Comparison of ENCODE assay signal across 13 cellular contexts in genomic region chr17:28967240-28968135, GRCh38. TPM values are rescaled to one million over a fixed set of nuclear protein-coding genes. Genes with fewer than 3 reads are reported as not detected.
DNase-seq lines count a peak whose midpoint lies in the region; ATAC-seq and TF ChIP-seq lines count a peak whose summit lies in the region.
"Had no signal": no experiment of that assay in that cellular context is flagged by ENCODE, and none has a peak within 500 bp of the region (broad histone marks: within the 10 kb centered on the region; RNA-seq: fewer than 3 reads in every experiment).

No MANE protein-coding gene starts in this region.

- H3K4me3 Mint-ChIP-seq in WTC11 (no peak overlapping the region), nephron (no peak overlapping the region)
- no peak overlapping the region for H3K4me3 Mint-ChIP-seq in activated CD4-positive, alpha-beta memory T cell treated with anti-CD3 and anti-CD28 coated beads for 36 hours
- H3K4me3 Mint-ChIP-seq: activated T-cell treated with anti-CD3 and anti-CD28 coated beads, Interleukin-2, amount 50 U/mL, for 24 hours had no signal

- DNase-seq in DMS 273 treated with DMSO at 0.1 percent for 48 hours (lab: John Stamatoyannopoulos, UW): peak; percentile 43
- peak; percentile 70 for DNase-seq in MV-4-11 (lab: John Stamatoyannopoulos, UW)
- no peak for DNase-seq in WTC11 (ENCODE audit: low spot score)
- no peak for DNase-seq in activated CD4-positive, alpha-beta memory T cell treated with anti-CD3 and anti-CD28 coated beads for 36 hours
- no peak for DNase-seq in stimulated activated naive CD4-positive, alpha-beta T cell (lab: John Stamatoyannopoulos, UW)
- DNase-seq in cortex of kidney (lab: John Stamatoyannopoulos, UW): no peak
- DNase-seq in iPS-NIHi11 (ENCODE audit: low spot score): no peak
- DNase-seq: activated T-cell treated with anti-CD3 and anti-CD28 coated beads, Interleukin-2, amount 50 U/mL, for 24 hours; Caco-2; Peyer's patch; stimulated activated CD4-positive, alpha-beta T cell treated with anti-CD3 and anti-CD28 coated beads, Interleukin-15, amount 100 ng/mL, for 24 hours had no signal

- H3K9me3 Mint-ChIP-seq in WTC11 (no peaks in the 10 kb centered on the region), nephron (no peaks in the 10 kb centered on the region)
- no peaks in the 10 kb centered on the region for H3K9me3 Mint-ChIP-seq in activated CD4-positive, alpha-beta memory T cell treated with anti-CD3 and anti-CD28 coated beads for 36 hours
- H3K9me3 Mint-ChIP-seq: activated T-cell treated with anti-CD3 and anti-CD28 coated beads, Interleukin-2, amount 50 U/mL, for 24 hours had no signal

- POLR2A ChIA-PET in WTC11 (lab: Charles Lee): no interaction called here
- POLR2A ChIA-PET in activated CD4-positive, alpha-beta memory T cell treated with anti-CD3 and anti-CD28 coated beads for 36 hours (lab: Charles Lee): no interaction called here

- TF ChIP-seq CTCF in WTC11 (IDR thresholded peaks at IDR 0.05): no peak
- no peak for TF ChIP-seq CTCF in nephron (IDR thresholded peaks at IDR 0.05; ENCODE audit: unreplicated experiment in 3 of 3)

- H3K36me3 Mint-ChIP-seq in WTC11 (no peaks in the 10 kb centered on the region), nephron (ENCODE audit: low read depth) (no peaks in the 10 kb centered on the region)
- H3K36me3 Mint-ChIP-seq in activated CD4-positive, alpha-beta memory T cell treated with anti-CD3 and anti-CD28 coated beads for 36 hours: no peaks in the 10 kb centered on the region

- H3K27ac Mint-ChIP-seq in WTC11 (0 out of 2 replicates have a peak overlapping the region, but pooled peaks have one; percentile 14), nephron (peak overlapping the region; percentile 55 to 78 (median 74))
- H3K27ac Mint-ChIP-seq in activated CD4-positive, alpha-beta memory T cell treated with anti-CD3 and anti-CD28 coated beads for 36 hours: no peak overlapping the region
- H3K27ac Mint-ChIP-seq: activated T-cell treated with anti-CD3 and anti-CD28 coated beads, Interleukin-2, amount 50 U/mL, for 24 hours had no signal

- H3K27me3 Mint-ChIP-seq in WTC11 (ENCODE audit: low read depth) (no peaks in the 10 kb centered on the region; the same call in 1 of the 2 replicates), nephron (ENCODE audit: low read depth) (peaks cover 27% of the 10 kb centered on the region)
- H3K27me3 Mint-ChIP-seq in activated CD4-positive, alpha-beta memory T cell treated with anti-CD3 and anti-CD28 coated beads for 36 hours: peaks cover 13% of the 10 kb centered on the region

- peaks cover 43% of the 10 kb centered on the region for H3K4me1 Mint-ChIP-seq in WTC11
- H3K4me1 Mint-ChIP-seq in nephron: peaks cover 63% of the 10 kb centered on the region
- H3K4me1 Mint-ChIP-seq in activated CD4-positive, alpha-beta memory T cell treated with anti-CD3 and anti-CD28 coated beads for 36 hours (ENCODE audit: low read depth): no peaks in the 10 kb centered on the region

- ATAC-seq in WTC11: no peak

- CTCF ChIA-PET in WTC11 (lab: Charles Lee): interaction anchor here (0.7 to 4.5 kb wide), 30 partner anchors 13 to 212 kb away, joined by 3 to 78 read pairs (median 5); partner anchors contain the start of genes MYO18A, PHF12, PIPOX and SEZ6
- CTCF ChIA-PET in activated CD4-positive, alpha-beta memory T cell treated with anti-CD3 and anti-CD28 coated beads for 36 hours (lab: Charles Lee): interaction anchor here (2.8 to 3.9 kb wide), 2 partner anchors 144 to 149 kb away, joined by 26 to 41 read pairs; no protein-coding TSS in a partner anchor

- intact Hi-C loops in activated CD4-positive, alpha-beta memory T cell treated with anti-CD3 and anti-CD28 coated beads for 36 hours (cut with micrococcal nuclease): no loop called here

TF ChIP-seq in WTC11, 78 proteins besides CTCF, POLR2A, EP300 and RAD21:
- TF ChIP-seq GTF2I (CRISPR knock-in tag; conservative IDR thresholded peaks at IDR 0.05): no peak
- no peak for TF ChIP-seq ZNF219 (CRISPR knock-in tag; IDR thresholded peaks at IDR 0.05; ENCODE audit: borderline replicate concordance)
- no peak for TF ChIP-seq MAX (CRISPR knock-in tag; IDR thresholded peaks at IDR 0.05)
- TF ChIP-seq, protein P1, sequence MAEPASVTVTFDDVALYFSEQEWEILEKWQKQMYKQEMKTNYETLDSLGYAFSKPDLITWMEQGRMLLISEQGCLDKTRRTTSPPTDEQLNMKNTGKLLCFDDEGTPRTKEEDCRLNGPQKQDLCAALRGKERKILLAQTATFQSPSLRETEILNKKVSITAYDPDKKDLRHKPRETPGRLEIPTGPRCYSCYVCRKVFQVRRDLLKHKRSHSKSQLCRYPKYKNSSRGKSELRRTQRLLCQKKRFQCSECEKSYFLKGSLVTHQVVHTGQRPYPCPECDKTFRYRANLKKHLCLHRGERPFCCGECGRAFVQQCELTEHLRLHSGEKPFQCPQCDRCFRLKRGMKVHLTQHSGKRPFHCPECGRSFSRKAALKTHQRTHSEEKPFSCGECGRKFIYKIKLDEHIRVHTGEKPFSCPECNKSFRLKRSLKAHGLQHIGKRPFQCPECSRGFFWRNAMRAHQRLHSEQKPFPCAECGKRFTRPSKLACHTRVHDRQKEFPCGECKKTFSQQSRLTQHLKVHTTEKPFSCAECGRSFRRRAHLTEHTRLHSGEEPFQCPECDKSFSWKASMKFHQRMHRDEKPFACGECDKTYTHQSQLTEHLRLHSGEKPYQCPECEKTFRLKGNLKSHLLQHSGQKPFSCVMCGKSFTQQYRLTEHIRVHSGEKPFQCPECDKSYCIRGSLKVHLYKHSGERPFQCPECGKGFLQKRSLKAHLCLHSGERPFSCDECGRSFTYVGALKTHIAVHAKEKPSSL (CRISPR knock-in tag; conservative IDR thresholded peaks at IDR 0.05): no peak
- no peak for TF ChIP-seq MXD4 (CRISPR knock-in tag; IDR thresholded peaks at IDR 0.05; ENCODE audit: borderline replicate concordance)
- TF ChIP-seq ZNF138 (CRISPR knock-in tag; conservative IDR thresholded peaks at IDR 0.05): no peak
- no peak for TF ChIP-seq ZNF263 (CRISPR knock-in tag; IDR thresholded peaks at IDR 0.05; ENCODE audit: low read depth)
- no peak for TF ChIP-seq HMGA2 (CRISPR knock-in tag; IDR thresholded peaks at IDR 0.05)
- TF ChIP-seq, protein P2, sequence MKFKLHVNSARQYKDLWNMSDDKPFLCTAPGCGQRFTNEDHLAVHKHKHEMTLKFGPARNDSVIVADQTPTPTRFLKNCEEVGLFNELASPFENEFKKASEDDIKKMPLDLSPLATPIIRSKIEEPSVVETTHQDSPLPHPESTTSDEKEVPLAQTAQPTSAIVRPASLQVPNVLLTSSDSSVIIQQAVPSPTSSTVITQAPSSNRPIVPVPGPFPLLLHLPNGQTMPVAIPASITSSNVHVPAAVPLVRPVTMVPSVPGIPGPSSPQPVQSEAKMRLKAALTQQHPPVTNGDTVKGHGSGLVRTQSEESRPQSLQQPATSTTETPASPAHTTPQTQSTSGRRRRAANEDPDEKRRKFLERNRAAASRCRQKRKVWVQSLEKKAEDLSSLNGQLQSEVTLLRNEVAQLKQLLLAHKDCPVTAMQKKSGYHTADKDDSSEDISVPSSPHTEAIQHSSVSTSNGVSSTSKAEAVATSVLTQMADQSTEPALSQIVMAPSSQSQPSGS (CRISPR knock-in tag; IDR thresholded peaks at IDR 0.05; ENCODE audit: borderline replicate concordance, low read depth): no peak
- TF ChIP-seq RELA (CRISPR knock-in tag; IDR thresholded peaks at IDR 0.05; ENCODE audit: borderline replicate concordance): no peak
- TF ChIP-seq MLX (CRISPR knock-in tag; IDR thresholded peaks at IDR 0.05): no peak
- TF ChIP-seq, protein P3, sequence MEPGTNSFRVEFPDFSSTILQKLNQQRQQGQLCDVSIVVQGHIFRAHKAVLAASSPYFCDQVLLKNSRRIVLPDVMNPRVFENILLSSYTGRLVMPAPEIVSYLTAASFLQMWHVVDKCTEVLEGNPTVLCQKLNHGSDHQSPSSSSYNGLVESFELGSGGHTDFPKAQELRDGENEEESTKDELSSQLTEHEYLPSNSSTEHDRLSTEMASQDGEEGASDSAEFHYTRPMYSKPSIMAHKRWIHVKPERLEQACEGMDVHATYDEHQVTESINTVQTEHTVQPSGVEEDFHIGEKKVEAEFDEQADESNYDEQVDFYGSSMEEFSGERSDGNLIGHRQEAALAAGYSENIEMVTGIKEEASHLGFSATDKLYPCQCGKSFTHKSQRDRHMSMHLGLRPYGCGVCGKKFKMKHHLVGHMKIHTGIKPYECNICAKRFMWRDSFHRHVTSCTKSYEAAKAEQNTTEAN (CRISPR knock-in tag; IDR thresholded peaks at IDR 0.05): no peak
- no peak for TF ChIP-seq TP53 (CRISPR knock-in tag; IDR thresholded peaks at IDR 0.05)
- no peak for TF ChIP-seq IRF2 (CRISPR knock-in tag; IDR thresholded peaks at IDR 0.05; ENCODE audit: borderline replicate concordance, low read depth)
- no peak for TF ChIP-seq ZNF121 (CRISPR knock-in tag; IDR thresholded peaks at IDR 0.05)
- TF ChIP-seq RORB (CRISPR knock-in tag; IDR thresholded peaks at IDR 0.05): no peak

RNA-seq across cellular contexts. Expression of gene PHF12, which starts 16.2 kb away (rescaled TPM):
- total RNA-seq in WTC11 (2021): 57.7 to 69.8 TPM (median 61.3 TPM) in 3 replicates
- total RNA-seq in activated CD4-positive, alpha-beta memory T cell treated with anti-CD3 and anti-CD28 coated beads for 36 hours: 10 to 100 TPM; 44.0 to 44.8 TPM

RNA-seq across cellular contexts. Expression of gene SEZ6, which starts 38.3 kb away (rescaled TPM):
- total RNA-seq in WTC11 (2021): 1.4 to 3.0 TPM (median 1.6 TPM) in 3 replicates
- not detected for total RNA-seq in activated CD4-positive, alpha-beta memory T cell treated with anti-CD3 and anti-CD28 coated beads for 36 hours
- total RNA-seq: Caco-2, endothelial cell of umbilical vein had no signal

Comparison
In these comparisons a context has a peak if more than half of its experiments do, and no peak if none do; other contexts are left out.
1. DNase-seq: peak in DMS 273 treated with DMSO at 0.1 percent for 48 hours (single experiment) and MV-4-11 (single experiment); none in WTC11 (single experiment), activated CD4-positive, alpha-beta memory T cell treated with anti-CD3 and anti-CD28 coated beads for 36 hours (single experiment), stimulated activated naive CD4-positive, alpha-beta T cell (0 of 6), cortex of kidney (single experiment) and iPS-NIHi11 (single experiment).